Comparison of ENCODE assay signal across 24 cellular contexts in genomic region chr3:49489247-49489646, GRCh38.
"Had no signal": no experiment of that assay in that cellular context is flagged by ENCODE, and none has a peak within 500 bp of the region (broad histone marks: within the 10 kb centered on the region; RNA-seq: fewer than 3 reads in every experiment).

No MANE protein-coding gene starts in this region.

- H3K27me3 Mint-ChIP-seq: activated naive CD8-positive, alpha-beta T cell; activated T-cell treated with anti-CD3 and anti-CD28 coated beads, Interleukin-2, amount 50 U/mL, for 24 hours had no signal

- ATAC-seq: heart right ventricle; lower lobe of right lung; mucosa of descending colon; pancreas; stimulated activated naive CD8-positive, alpha-beta T cell treated with anti-CD3 and anti-CD28 coated beads, Interleukin-15, Interleukin-2, amounts not matched to agents 100 U/mL and 50 U/mL, for 24 hours had no signal

- H3K36me3 ChIP-seq: adrenal gland, breast epithelium had no signal

- H3K4me1 ChIP-seq: breast epithelium had no signal

- H3K27me3 ChIP-seq: adrenal gland, breast epithelium, heart right ventricle, pancreas, sigmoid colon, tibial nerve had no signal

- H3K4me3 Mint-ChIP-seq: activated naive CD8-positive, alpha-beta T cell; activated T-cell treated with anti-CD3 and anti-CD28 coated beads, Interleukin-2, amount 50 U/mL, for 24 hours had no signal

- H3K27ac Mint-ChIP-seq: activated naive CD8-positive, alpha-beta T cell; activated T-cell treated with anti-CD3 and anti-CD28 coated beads, Interleukin-2, amount 50 U/mL, for 24 hours; activated T-helper 2 cell treated with anti-CD3 and anti-CD28 coated beads, Interferon-gamma antibody, Interleukin-2, Interleukin-4, amounts not matched to agents 10 μg/mL and 5 μg/mL and 100 μg/mL, durations not matched to agents 14 hours and 24 hours and 36 hours had no signal

- DNase-seq: activated CD4-positive, CD25-positive, alpha-beta regulatory T cell treated with anti-CD3 and anti-CD28 coated beads, Interleukin-2, amount 50 U/mL, for 72 hours; activated CD8-positive, alpha-beta memory T cell treated with anti-CD3 and anti-CD28 coated beads for 24 hours; activated CD8-positive, alpha-beta memory T cell treated with anti-CD3 and anti-CD28 coated beads, Interleukin-2, amount 50 U/mL, for 4 hours; activated naive CD4-positive, alpha-beta T cell; activated T-cell treated with anti-CD3 and anti-CD28 coated beads, Interleukin-2, amount 50 U/mL, for 24 hours; cortex of kidney; heart right ventricle; lower lobe of right lung; mesendoderm; mucosa of descending colon; pancreas; sigmoid colon; SK-N-SH; stimulated activated CD4-positive, alpha-beta T cell treated with anti-CD3 and anti-CD28 coated beads, Interleukin-4, amount 100 ng/mL, for 1 hour; stimulated activated naive CD8-positive, alpha-beta T cell treated with anti-CD3 and anti-CD28 coated beads, Interleukin-15, Interleukin-2, amounts not matched to agents 100 U/mL and 50 U/mL, for 24 hours; substantia nigra had no signal

- H3K9me3 Mint-ChIP-seq: activated T-cell treated with anti-CD3 and anti-CD28 coated beads, Interleukin-2, amount 50 U/mL, for 24 hours; activated T-helper 2 cell treated with anti-CD3 and anti-CD28 coated beads, Interferon-gamma antibody, Interleukin-2, Interleukin-4, amounts not matched to agents 10 μg/mL and 5 μg/mL and 100 μg/mL, durations not matched to agents 14 hours and 24 hours and 36 hours had no signal

- H3K9me3 ChIP-seq: adrenal gland, breast epithelium, heart right ventricle, lower lobe of right lung, mucosa of descending colon, pancreas, sigmoid colon, SK-N-SH, tibial nerve had no signal

- H3K27ac ChIP-seq: breast epithelium, epithelial cell of prostate, lower lobe of right lung, sigmoid colon, VCaP had no signal

- H3K4me3 ChIP-seq: adrenal gland, breast epithelium, heart right ventricle, lower lobe of right lung, mucosa of descending colon, pancreas, sigmoid colon, smooth muscle cell, tibial nerve had no signal
